In genomic region chr22:30267382-30268302, GRCh38 we compare ENCODE assay signal across 9 cellular contexts. TPM values are rescaled to one million over a fixed set of nuclear protein-coding genes. Genes with fewer than 3 reads are reported as not detected.
A peak's percentile ranks its signal among the peaks of the same experiment; 100 is the strongest.
DNase-seq lines count a peak whose midpoint lies in the region; ATAC-seq and TF ChIP-seq lines count a peak whose summit lies in the region.
"Had no signal": no experiment of that assay in that cellular context is flagged by ENCODE, and none has a peak within 500 bp of the region (broad histone marks: within the 10 kb centered on the region; RNA-seq: fewer than 3 reads in every experiment).

No MANE protein-coding gene starts in this region.

- peaks cover 0 to 7% (median 0%) of the 10 kb centered on the region in 7 donors for H3K9me3 Mint-ChIP-seq in CD14-positive monocyte
- no peaks in the 10 kb centered on the region for H3K9me3 Mint-ChIP-seq in activated T-helper 2 cell treated with anti-CD3 and anti-CD28 coated beads, Interferon-gamma antibody, Interleukin-2, Interleukin-4, amounts not matched to agents 10 μg/mL and 5 μg/mL and 100 μg/mL, durations not matched to agents 14 hours and 24 hours and 36 hours

- H3K4me3 ChIP-seq in mucosa of descending colon = no peak overlapping the region
- no peak overlapping the region for H3K4me3 ChIP-seq in foreskin fibroblast (ENCODE audit: low read depth in 1 of 2, low read length in 2 of 2)

- no peaks in the 10 kb centered on the region for H3K36me3 ChIP-seq in mucosa of descending colon (ENCODE audit: low read depth)

- H3K4me1 Mint-ChIP-seq in CD14-positive monocyte = peaks cover 87% of the 10 kb centered on the region
- peaks cover 41% of the 10 kb centered on the region for H3K4me1 Mint-ChIP-seq in activated T-helper 2 cell treated with anti-CD3 and anti-CD28 coated beads, Interferon-gamma antibody, Interleukin-2, Interleukin-4, amounts not matched to agents 10 μg/mL and 5 μg/mL and 100 μg/mL, durations not matched to agents 14 hours and 24 hours and 36 hours (ENCODE audit: low read depth)

- H3K4me1 ChIP-seq in mucosa of descending colon (ENCODE audit: low read depth) = peaks cover 6% of the 10 kb centered on the region

- peak overlapping the region; percentile 96 to 99 (median 99) for H3K27ac Mint-ChIP-seq in CD14-positive monocyte
- peak overlapping the region; percentile 99 for H3K27ac Mint-ChIP-seq in activated T-helper 2 cell treated with anti-CD3 and anti-CD28 coated beads, Interferon-gamma antibody, Interleukin-2, Interleukin-4, amounts not matched to agents 10 μg/mL and 5 μg/mL and 100 μg/mL, durations not matched to agents 14 hours and 24 hours and 36 hours

- intact Hi-C loops in CD14-positive monocyte (cut with micrococcal nuclease) = loop anchor here in 1 of 2 donors (5.0 kb wide), 1 partner anchor 55 kb away; no protein-coding TSS in a partner anchor
- intact Hi-C loops in activated T-helper 2 cell treated with anti-CD3 and anti-CD28 coated beads, Interferon-gamma antibody, Interleukin-2, Interleukin-4, amounts not matched to agents 10 μg/mL and 5 μg/mL and 100 μg/mL, durations not matched to agents 14 hours and 24 hours and 36 hours (cut with micrococcal nuclease) = loop anchor here (1.0 to 10.0 kb wide), 6 partner anchors 20 to 697 kb away; partner anchors contain the start of genes LIF, MORC2, NF2 and TUG1
- intact Hi-C loops in mucosa of descending colon (cut with DNase I, micrococcal nuclease) = loop anchor here in 1 of 2 donors (5.0 kb wide), 1 partner anchor 115 kb away; no protein-coding TSS in a partner anchor

- peak overlapping the region; percentile 89 to 94 for H3K4me3 Mint-ChIP-seq in CD14-positive monocyte
- peak overlapping the region; percentile 96 for H3K4me3 Mint-ChIP-seq in activated T-helper 2 cell treated with anti-CD3 and anti-CD28 coated beads, Interferon-gamma antibody, Interleukin-2, Interleukin-4, amounts not matched to agents 10 μg/mL and 5 μg/mL and 100 μg/mL, durations not matched to agents 14 hours and 24 hours and 36 hours (ENCODE audit: low read depth)

- peaks cover 11 to 24% (median 12%) of the 10 kb centered on the region in 3 donors for H3K27me3 Mint-ChIP-seq in CD14-positive monocyte (ENCODE audit: low read depth in 3 of 3)
- no peaks in the 10 kb centered on the region for H3K27me3 Mint-ChIP-seq in activated T-helper 2 cell treated with anti-CD3 and anti-CD28 coated beads, Interferon-gamma antibody, Interleukin-2, Interleukin-4, amounts not matched to agents 10 μg/mL and 5 μg/mL and 100 μg/mL, durations not matched to agents 14 hours and 24 hours and 36 hours (ENCODE audit: low read depth)

- H3K36me3 Mint-ChIP-seq in CD14-positive monocyte = peaks cover 30 to 36% of the 10 kb centered on the region in 2 donors
- peaks cover 88% of the 10 kb centered on the region for H3K36me3 Mint-ChIP-seq in activated T-helper 2 cell treated with anti-CD3 and anti-CD28 coated beads, Interferon-gamma antibody, Interleukin-2, Interleukin-4, amounts not matched to agents 10 μg/mL and 5 μg/mL and 100 μg/mL, durations not matched to agents 14 hours and 24 hours and 36 hours (ENCODE audit: low read depth)

- DNase-seq in CD14-positive monocyte (ENCODE audit: low spot score) (peak; percentile 83), MV-4-11 (lab: John Stamatoyannopoulos, UW) (peak; percentile 67), mucosa of descending colon (peak in 2 of 3 donors; percentile 23 to 62), foreskin fibroblast (no peak), NCI-H226 (no peak), DMS153 treated with DMSO at 0.1 percent for 48 hours (lab: John Stamatoyannopoulos, UW; ENCODE audit: unreplicated experiment) (no peak)
- peak; percentile 72 for DNase-seq in activated T-helper 2 cell treated with anti-CD3 and anti-CD28 coated beads, Interferon-gamma antibody, Interleukin-2, Interleukin-4, amounts not matched to agents 10 μg/mL and 5 μg/mL and 100 μg/mL, durations not matched to agents 14 hours and 24 hours and 36 hours (ENCODE audit: low spot score)
- DNase-seq: Caco-2 had no signal

- TF ChIP-seq CTCF in CD14-positive monocyte (IDR thresholded peaks at IDR 0.05) (no peak), mucosa of descending colon (IDR thresholded peaks at IDR 0.05) (no peak), foreskin fibroblast (IDR thresholded peaks at IDR 0.05; ENCODE audit: low read depth, low read length) (no peak)

- no peaks in the 10 kb centered on the region for H3K9me3 ChIP-seq in mucosa of descending colon
- H3K9me3 ChIP-seq: Caco-2 had no signal

- no peak for ATAC-seq in mucosa of descending colon
- no peak for ATAC-seq in HG03565 (IDR thresholded peaks at IDR 0.05; ENCODE audit: unreplicated experiment)

RNA-seq across cellular contexts. Expression of gene OSM, which starts 1.0 kb away (rescaled TPM):
- polyA plus RNA-seq in CD14-positive monocyte = 100 to 1,000 TPM in 1 of 2 donors, 10 to 100 TPM in 1; 48.0 to 146 TPM
- 148 and 152 TPM in 2 replicates for total RNA-seq in activated T-helper 2 cell treated with anti-CD3 and anti-CD28 coated beads, Interferon-gamma antibody, Interleukin-2, Interleukin-4, amounts not matched to agents 10 μg/mL and 5 μg/mL and 100 μg/mL, durations not matched to agents 14 hours and 24 hours and 36 hours
- total RNA-seq in mucosa of descending colon = 1 to 10 TPM in 1 of 3 donors, under 1 TPM in 1, not detected in 1; 0.41 to 1.0 TPM
- total RNA-seq: Caco-2 had no signal

RNA-seq across cellular contexts. Expression of gene LIF, which starts 21.1 kb away (rescaled TPM):
- polyA plus RNA-seq in CD14-positive monocyte = not detected
- total RNA-seq in activated T-helper 2 cell treated with anti-CD3 and anti-CD28 coated beads, Interferon-gamma antibody, Interleukin-2, Interleukin-4, amounts not matched to agents 10 μg/mL and 5 μg/mL and 100 μg/mL, durations not matched to agents 14 hours and 24 hours and 36 hours = 919 and 932 TPM in 2 replicates
- total RNA-seq in mucosa of descending colon = 10 to 100 TPM in 1 of 3 donors, 1 to 10 TPM in 2; 9.1 to 10.0 (median 9.9) TPM

RNA-seq across cellular contexts. Expression of gene CASTOR1, which starts 21.7 kb away (rescaled TPM):
- polyA plus RNA-seq in CD14-positive monocyte = 1 to 10 TPM; 6.4 to 6.5 TPM
- 11.1 TPM in 2 replicates for total RNA-seq in activated T-helper 2 cell treated with anti-CD3 and anti-CD28 coated beads, Interferon-gamma antibody, Interleukin-2, Interleukin-4, amounts not matched to agents 10 μg/mL and 5 μg/mL and 100 μg/mL, durations not matched to agents 14 hours and 24 hours and 36 hours
- 1 to 10 TPM; 6.1 to 8.4 (median 7.6) TPM for total RNA-seq in mucosa of descending colon

RNA-seq across cellular contexts. Expression of gene TBC1D10A, which starts 59.1 kb away (rescaled TPM):
- 10 to 100 TPM; 13.4 to 21.8 TPM for polyA plus RNA-seq in CD14-positive monocyte
- 26.8 and 29.4 TPM in 2 replicates for total RNA-seq in activated T-helper 2 cell treated with anti-CD3 and anti-CD28 coated beads, Interferon-gamma antibody, Interleukin-2, Interleukin-4, amounts not matched to agents 10 μg/mL and 5 μg/mL and 100 μg/mL, durations not matched to agents 14 hours and 24 hours and 36 hours
- 10 to 100 TPM; 29.7 to 41.4 (median 32.2) TPM for total RNA-seq in mucosa of descending colon

Comparison
In these comparisons a context has a peak if more than half of its experiments do, and no peak if none do; other contexts are left out.
1. DNase-seq: peak in CD14-positive monocyte (single experiment), MV-4-11 (single experiment), activated T-helper 2 cell treated with anti-CD3 and anti-CD28 coated beads, Interferon-gamma antibody, Interleukin-2, Interleukin-4, amounts not matched to agents 10 μg/mL and 5 μg/mL and 100 μg/mL, durations not matched to agents 14 hours and 24 hours and 36 hours (single experiment) and mucosa of descending colon (2 of 3); none in foreskin fibroblast (0 of 2), NCI-H226 (single experiment) and DMS153 treated with DMSO at 0.1 percent for 48 hours (single experiment).
2. RNA of gene OSM, which starts 1.0 kb away (total RNA-seq): 148 to 152 TPM in activated T-helper 2 cell treated with anti-CD3 and anti-CD28 coated beads, Interferon-gamma antibody, Interleukin-2, Interleukin-4, amounts not matched to agents 10 μg/mL and 5 μg/mL and 100 μg/mL, durations not matched to agents 14 hours and 24 hours and 36 hours; 0.41 to 1.0 TPM in mucosa of descending colon; every median in the first group is over 10 times any median in the second.
3. RNA of gene LIF, which starts 21.1 kb away (total RNA-seq): 919 to 932 TPM in activated T-helper 2 cell treated with anti-CD3 and anti-CD28 coated beads, Interferon-gamma antibody, Interleukin-2, Interleukin-4, amounts not matched to agents 10 μg/mL and 5 μg/mL and 100 μg/mL, durations not matched to agents 14 hours and 24 hours and 36 hours; 9.1 to 10.0 TPM in mucosa of descending colon; every median in the first group is over 10 times any median in the second.